In the genomic region with DNA sequence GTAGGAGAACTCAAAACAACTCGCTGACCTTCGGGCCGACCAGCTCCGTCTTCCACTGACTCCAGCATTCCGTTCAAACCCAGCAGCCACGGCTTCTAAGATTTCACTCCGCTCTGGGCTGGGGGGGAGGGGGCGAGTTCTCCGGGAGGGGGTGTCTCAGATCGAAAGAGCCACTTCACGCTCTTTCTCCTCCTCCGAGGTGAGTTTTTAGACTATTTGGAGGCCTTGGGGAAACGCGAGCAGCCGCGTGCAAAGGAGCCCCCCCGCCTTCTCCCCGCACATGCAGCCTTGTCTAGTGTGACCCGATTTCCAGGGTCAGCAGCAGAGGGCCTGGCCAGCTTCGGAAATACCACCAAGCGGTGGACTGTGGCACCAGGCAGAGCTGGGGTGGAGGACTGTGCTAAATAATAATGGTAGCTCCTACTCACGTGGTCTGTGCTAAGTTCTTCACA, we compare ENCODE assay signal across 1 cellular context.
TF ChIP-seq lines count a peak whose summit lies in the region.

No MANE protein-coding gene starts in this region.

TF ChIP-seq in HCT116, 20 proteins besides CTCF, POLR2A, EP300 and RAD21 (continued from another document):
- TF ChIP-seq, protein P1, sequence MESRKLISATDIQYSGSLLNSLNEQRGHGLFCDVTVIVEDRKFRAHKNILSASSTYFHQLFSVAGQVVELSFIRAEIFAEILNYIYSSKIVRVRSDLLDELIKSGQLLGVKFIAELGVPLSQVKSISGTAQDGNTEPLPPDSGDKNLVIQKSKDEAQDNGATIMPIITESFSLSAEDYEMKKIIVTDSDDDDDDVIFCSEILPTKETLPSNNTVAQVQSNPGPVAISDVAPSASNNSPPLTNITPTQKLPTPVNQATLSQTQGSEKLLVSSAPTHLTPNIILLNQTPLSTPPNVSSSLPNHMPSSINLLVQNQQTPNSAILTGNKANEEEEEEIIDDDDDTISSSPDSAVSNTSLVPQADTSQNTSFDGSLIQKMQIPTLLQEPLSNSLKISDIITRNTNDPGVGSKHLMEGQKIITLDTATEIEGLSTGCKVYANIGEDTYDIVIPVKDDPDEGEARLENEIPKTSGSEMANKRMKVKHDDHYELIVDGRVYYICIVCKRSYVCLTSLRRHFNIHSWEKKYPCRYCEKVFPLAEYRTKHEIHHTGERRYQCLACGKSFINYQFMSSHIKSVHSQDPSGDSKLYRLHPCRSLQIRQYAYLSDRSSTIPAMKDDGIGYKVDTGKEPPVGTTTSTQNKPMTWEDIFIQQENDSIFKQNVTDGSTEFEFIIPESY (IDR thresholded peaks at IDR 0.05; ENCODE audit: extremely low read depth, insufficient replicate concordance, low read length) = no peak
- no peak for TF ChIP-seq SRF (IDR thresholded peaks at IDR 0.05; ENCODE audit: low read depth)
- no peak for TF ChIP-seq TCF7L2 (IDR thresholded peaks at IDR 0.05; ENCODE audit: borderline replicate concordance, extremely low read depth, insufficient read depth, insufficient read length)
- TF ChIP-seq ZFX (IDR thresholded peaks at IDR 0.05) = no peak
